Comparison of ENCODE assay signal across 22 cellular contexts in genomic region chr5:9233035-9233434, GRCh38.
"Had no signal": no experiment of that assay in that cellular context is flagged by ENCODE, and none has a peak within 500 bp of the region (broad histone marks: within the 10 kb centered on the region; RNA-seq: fewer than 3 reads in every experiment).

No MANE protein-coding gene starts in this region.

- H3K36me3 Mint-ChIP-seq: immature natural killer cell; naive thymus-derived CD8-positive, alpha-beta T cell; stimulated activated naive B cell treated with anti-CD40 and anti-IgM and Interleukin-4, amounts not matched to agents 10 μg/mL and 1 μg/mL and 100 μg/mL, for 72 hours had no signal

- H3K9me3 Mint-ChIP-seq: nephron progenitor cell had no signal

- H3K4me1 Mint-ChIP-seq: immature natural killer cell; naive thymus-derived CD8-positive, alpha-beta T cell; stimulated activated naive B cell treated with anti-CD40 and anti-IgM and Interleukin-4, amounts not matched to agents 10 μg/mL and 1 μg/mL and 100 μg/mL, for 72 hours had no signal

- H3K27ac Mint-ChIP-seq: immature natural killer cell; naive thymus-derived CD8-positive, alpha-beta T cell; nephron progenitor cell; progenitor cell of endocrine pancreas; stimulated activated naive B cell treated with anti-CD40 and anti-IgM and Interleukin-4, amounts not matched to agents 10 μg/mL and 1 μg/mL and 100 μg/mL, for 72 hours had no signal

- DNase-seq: hypothalamus; immature natural killer cell; kidney; left colon; left ventricle myocardium inferior; naive thymus-derived CD8-positive, alpha-beta T cell; nephron progenitor cell; occipital lobe; ovary; right lobe of liver; stimulated activated CD4-positive, alpha-beta T cell treated with anti-CD3 and anti-CD28 coated beads, Interleukin-12 subunit alpha, Interleukin-12 subunit beta, amount 100 ng/mL, for 4 hours; stimulated activated CD4-positive, alpha-beta T cell treated with anti-CD3 and anti-CD28 coated beads, Interleukin-15, amount 100 ng/mL, for 24 hours; stimulated activated CD4-positive, alpha-beta T cell treated with anti-CD3 and anti-CD28 coated beads, Interleukin-2, amount 100 ng/mL, for 24 hours; stimulated activated CD4-positive, alpha-beta T cell treated with anti-CD3 and anti-CD28 coated beads, Interleukin-4, amount 100 ng/mL, for 1 hour; stimulated activated naive B cell treated with anti-CD40 and anti-IgM and Interleukin-4, amounts not matched to agents 10 μg/mL and 1 μg/mL and 100 μg/mL, for 72 hours; stimulated activated naive CD8-positive, alpha-beta T cell treated with anti-CD3 and anti-CD28 coated beads, Interleukin-15, Interleukin-2, amounts not matched to agents 100 U/mL and 50 U/mL, for 24 hours; stomach; tibial artery; trophoblast cell; upper lobe of right lung had no signal

- ATAC-seq: left colon; naive thymus-derived CD8-positive, alpha-beta T cell; right lobe of liver; stimulated activated naive B cell treated with anti-CD40 and anti-IgM and Interleukin-4, amounts not matched to agents 10 μg/mL and 1 μg/mL and 100 μg/mL, for 72 hours; stimulated activated naive CD8-positive, alpha-beta T cell treated with anti-CD3 and anti-CD28 coated beads, Interleukin-15, Interleukin-2, amounts not matched to agents 100 U/mL and 50 U/mL, for 24 hours had no signal

- H3K4me3 Mint-ChIP-seq: immature natural killer cell; naive thymus-derived CD8-positive, alpha-beta T cell; nephron progenitor cell; neural progenitor cell; stimulated activated naive B cell treated with anti-CD40 and anti-IgM and Interleukin-4, amounts not matched to agents 10 μg/mL and 1 μg/mL and 100 μg/mL, for 72 hours had no signal

- H3K27me3 Mint-ChIP-seq: progenitor cell of endocrine pancreas; stimulated activated naive B cell treated with anti-CD40 and anti-IgM and Interleukin-4, amounts not matched to agents 10 μg/mL and 1 μg/mL and 100 μg/mL, for 72 hours had no signal
